ENCODE assay signal across 3 cellular contexts in the genomic region with DNA sequence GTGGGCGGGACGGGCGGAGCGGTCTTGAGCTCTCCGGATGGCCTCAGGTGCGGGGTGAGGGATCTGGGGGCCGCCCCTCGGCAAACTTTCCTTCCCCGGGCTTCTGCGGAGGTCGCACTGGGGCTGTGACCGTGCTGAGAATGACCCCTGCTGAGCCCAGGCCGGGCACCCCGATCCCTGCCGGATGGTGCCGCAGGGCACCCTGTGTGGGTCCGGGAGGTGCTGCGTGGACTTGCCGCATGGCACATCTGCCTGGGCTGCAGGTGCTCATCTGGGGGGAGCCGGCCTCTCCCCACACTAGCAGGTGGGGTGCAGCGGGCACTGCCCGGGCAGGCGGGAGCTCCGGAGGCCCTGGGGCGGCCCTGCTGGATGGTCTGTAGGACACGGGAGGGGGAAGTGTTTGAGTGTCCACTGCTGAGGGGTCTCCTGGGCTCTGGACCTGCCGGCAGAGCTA.
TF ChIP-seq lines count a peak whose summit lies in the region.

No MANE protein-coding gene starts in this region.

TF ChIP-seq in A549, 52 proteins besides CTCF, POLR2A, EP300 and RAD21:
- TF ChIP-seq, protein P1, sequence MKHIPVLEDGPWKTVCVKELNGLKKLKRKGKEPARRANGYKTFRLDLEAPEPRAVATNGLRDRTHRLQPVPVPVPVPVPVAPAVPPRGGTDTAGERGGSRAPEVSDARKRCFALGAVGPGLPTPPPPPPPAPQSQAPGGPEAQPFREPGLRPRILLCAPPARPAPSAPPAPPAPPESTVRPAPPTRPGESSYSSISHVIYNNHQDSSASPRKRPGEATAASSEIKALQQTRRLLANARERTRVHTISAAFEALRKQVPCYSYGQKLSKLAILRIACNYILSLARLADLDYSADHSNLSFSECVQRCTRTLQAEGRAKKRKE (CRISPR knock-in tag; IDR thresholded peaks at IDR 0.05; ENCODE audit: low read depth) = no peak
- TF ChIP-seq PBX3 (IDR thresholded peaks at IDR 0.05) (no peak), MYC (IDR thresholded peaks at IDR 0.05; ENCODE audit: borderline replicate concordance, low read length) (no peak), CBX8 (IDR thresholded peaks at IDR 0.05) (no peak)

TF ChIP-seq in IMR-90, 13 proteins besides CTCF, POLR2A, EP300 and RAD21:
- TF ChIP-seq MXI1 (IDR thresholded peaks at IDR 0.05; ENCODE audit: borderline replicate concordance, low read depth, low read length) = no peak
- no peak for TF ChIP-seq MAZ (IDR thresholded peaks at IDR 0.05; ENCODE audit: borderline replicate concordance, low read depth, low read length)
- TF ChIP-seq, protein P2, sequence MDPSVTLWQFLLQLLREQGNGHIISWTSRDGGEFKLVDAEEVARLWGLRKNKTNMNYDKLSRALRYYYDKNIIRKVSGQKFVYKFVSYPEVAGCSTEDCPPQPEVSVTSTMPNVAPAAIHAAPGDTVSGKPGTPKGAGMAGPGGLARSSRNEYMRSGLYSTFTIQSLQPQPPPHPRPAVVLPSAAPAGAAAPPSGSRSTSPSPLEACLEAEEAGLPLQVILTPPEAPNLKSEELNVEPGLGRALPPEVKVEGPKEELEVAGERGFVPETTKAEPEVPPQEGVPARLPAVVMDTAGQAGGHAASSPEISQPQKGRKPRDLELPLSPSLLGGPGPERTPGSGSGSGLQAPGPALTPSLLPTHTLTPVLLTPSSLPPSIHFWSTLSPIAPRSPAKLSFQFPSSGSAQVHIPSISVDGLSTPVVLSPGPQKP (IDR thresholded peaks at IDR 0.05; ENCODE audit: borderline replicate concordance, low read depth, low read length) = no peak
- no peak for TF ChIP-seq CEBPB (IDR thresholded peaks at IDR 0.05; ENCODE audit: low read depth, low read length)
- no peak for TF ChIP-seq FOS (IDR thresholded peaks at IDR 0.05; ENCODE audit: low read depth, low read length)
- no peak for TF ChIP-seq RFX5 (IDR thresholded peaks at IDR 0.05; ENCODE audit: low read depth, low read length)
TF ChIP-seq in IMR-90: peak in this region for 0.

TF ChIP-seq in neural cell, 6 proteins besides CTCF, POLR2A, EP300 and RAD21:
- TF ChIP-seq MXI1 (conservative IDR thresholded peaks at IDR 0.05; ENCODE audit: poor library complexity, severe bottlenecking) = no peak
- no peak for TF ChIP-seq EZH2 (IDR thresholded peaks at IDR 0.05; ENCODE audit: borderline replicate concordance, insufficient read depth, low read length, poor library complexity, severe bottlenecking)
- no peak for TF ChIP-seq POLR2AphosphoS5 (IDR thresholded peaks at IDR 0.05)
- no peak for TF ChIP-seq SMC3 (conservative IDR thresholded peaks at IDR 0.05; ENCODE audit: poor library complexity)
- TF ChIP-seq TAF1 (IDR thresholded peaks at IDR 0.05; ENCODE audit: low read depth) = no peak
- TF ChIP-seq REST (IDR thresholded peaks at IDR 0.05; ENCODE audit: borderline replicate concordance) = no peak
TF ChIP-seq in neural cell: peak in this region for 0.
